8 cellular contexts compared by ENCODE assay signal in genomic region chr13:29847501-29847983, GRCh38. TPM values are rescaled to one million over a fixed set of nuclear protein-coding genes. Genes with fewer than 3 reads are reported as not detected.
DNase-seq lines count a peak whose midpoint lies in the region; TF ChIP-seq lines count a peak whose summit lies in the region.

No MANE protein-coding gene starts in this region.

- H3K4me1 Mint-ChIP-seq in nephron progenitor cell, result peaks cover 50% of the 10 kb centered on the region

- no peaks in the 10 kb centered on the region for H3K9me2 ChIP-seq in SK-N-SH

- peak overlapping the region; percentile 46 for H3K27ac Mint-ChIP-seq in nephron progenitor cell

- DNase-seq in ACHN (peak; percentile 43), GM12865 (ENCODE audit: low read depth) (no peak), SK-N-SH (peak; percentile 42), epithelial cell of esophagus (ENCODE audit: low read depth) (peak; percentile 54), nephron progenitor cell (peak; percentile 14), NCI-H146 treated with DMSO at 0.1 percent for 48 hours (lab: John Stamatoyannopoulos, UW; ENCODE audit: unreplicated experiment) (no peak), NCI-H128 (lab: John Stamatoyannopoulos, UW; ENCODE audit: unreplicated experiment) (no peak)
- DNase-seq in stimulated activated CD4-positive, alpha-beta T cell treated with anti-CD3 and anti-CD28 coated beads, Interleukin-15, amount 100 ng/mL, for 24 hours, result no peak

- TF ChIP-seq EP300 in SK-N-SH (IDR thresholded peaks at IDR 0.05; ENCODE audit: borderline replicate concordance in 1 of 2, low read depth in 1 of 2, low read length in 1 of 2), result no peak

- in situ Hi-C loops in ACHN (cut with HindIII; ENCODE audit: low pct_ligation_motif_present, low pct_unique_long_range_greater_than_20kb, low sequenced_read_pairs), result no loop called here

- H3K9ac ChIP-seq in SK-N-SH, result peak overlapping the region; percentile 55

- H2AFZ ChIP-seq in SK-N-SH (ENCODE audit: low read depth), result peak overlapping the region; percentile 78

- POLR2A ChIA-PET in SK-N-SH (lab: Yijun Ruan, JAX), result no interaction called here

- no peaks in the 10 kb centered on the region for H3K36me3 ChIP-seq in SK-N-SH (replicated peaks in 1 of 2; ENCODE audit: control insufficient read depth in 1 of 2, insufficient read depth in 2 of 2, low read length in 1 of 2)

- H3K4me1 ChIP-seq in SK-N-SH (ENCODE audit: control insufficient read depth in 1 of 2, insufficient read depth in 2 of 2, low read depth in 1 of 2, low read length in 1 of 2), result peaks cover 11 to 28% of the 10 kb centered on the region in 2 experiments; a peak in 3 of 4 replicates

- H3F3A ChIP-seq in SK-N-SH (replicated peaks; ENCODE audit: insufficient read depth), result peaks cover 15% of the 10 kb centered on the region

- peak overlapping the region; percentile 75 for H3K4me2 ChIP-seq in SK-N-SH

- peak; percentile 9 for TF ChIP-seq RAD21 in SK-N-SH (IDR thresholded peaks at IDR 0.05; ENCODE audit: low read length)

- WGBS in SK-N-SH (ENCODE audit: low lambda C conversion rate), result 4% methylated on average over 13 of the region's 13 CpGs

- H3K27me3 ChIP-seq in SK-N-SH (ENCODE audit: insufficient read depth), result no peaks in the 10 kb centered on the region

- peaks cover 69% of the 10 kb centered on the region for H3K79me2 ChIP-seq in SK-N-SH (ENCODE audit: insufficient read depth)

- H3K9me3 ChIP-seq in SK-N-SH, result no peaks in the 10 kb centered on the region

- CTCF ChIA-PET in SK-N-SH (lab: Yijun Ruan, JAX), result interaction anchor here (0.6 to 14.5 kb wide), 8 partner anchors 11 to 339 kb away, joined by 3 to 193 read pairs (median 3); no protein-coding TSS in a partner anchor

- H4K20me1 ChIP-seq in SK-N-SH (ENCODE audit: insufficient read depth), result peaks cover 6% of the 10 kb centered on the region; the same call in 1 of the 2 replicates

- no peak for TF ChIP-seq CTCF in GM12865 (IDR thresholded peaks at IDR 0.05; ENCODE audit: insufficient read depth, low read depth, low read length, missing control alignments)
- TF ChIP-seq CTCF in SK-N-SH (IDR thresholded peaks at IDR 0.05), result no peak
- TF ChIP-seq CTCF in epithelial cell of esophagus (IDR thresholded peaks at IDR 0.05; ENCODE audit: insufficient read depth, low read depth, low read length, missing control alignments), result no peak
- no peak for TF ChIP-seq CTCF in nephron progenitor cell (IDR thresholded peaks at IDR 0.05)

- H3K27ac ChIP-seq in SK-N-SH (ENCODE audit: low read depth in 2 of 2, low read length in 1 of 2), result peak overlapping the region; percentile 72 to 88

- H3K9me3 Mint-ChIP-seq in nephron progenitor cell, result no peaks in the 10 kb centered on the region

- peaks cover 4% of the 10 kb centered on the region for H3K27me3 Mint-ChIP-seq in nephron progenitor cell (ENCODE audit: low read depth, poor library complexity)

- H3K4me3 Mint-ChIP-seq in nephron progenitor cell, result peak overlapping the region; percentile 97

- no peaks in the 10 kb centered on the region for H3K36me3 Mint-ChIP-seq in nephron progenitor cell (ENCODE audit: low read depth)

- H3K4me3 ChIP-seq in GM12865 (ENCODE audit: low read depth, low read length), result peak overlapping the region; percentile 40
- H3K4me3 ChIP-seq in SK-N-SH (ENCODE audit: low read depth in 2 of 2, low read length in 1 of 2), result peak overlapping the region; percentile 57 to 97
- H3K4me3 ChIP-seq in epithelial cell of esophagus (ENCODE audit: low read length), result peak overlapping the region; percentile 58

TF ChIP-seq in SK-N-SH, 30 proteins besides CTCF, POLR2A, EP300 and RAD21:
- TF ChIP-seq SIN3A (IDR thresholded peaks at IDR 0.05; ENCODE audit: borderline replicate concordance, low read depth, low read length), result no peak
- peak; percentile 6; the same call in 1 of the 2 replicates for TF ChIP-seq GATA2 (CRISPR knock-in tag; IDR thresholded peaks at IDR 0.05)
- no peak for TF ChIP-seq ELF1 (IDR thresholded peaks at IDR 0.05)
- TF ChIP-seq YY1 (IDR thresholded peaks at IDR 0.05; ENCODE audit: low read depth), result peak; percentile 52; the same call in 1 of the 2 replicates

RNA-seq across cellular contexts. Expression of gene UBL3, which starts 2.9 kb away (rescaled TPM):
- polyA plus RNA-seq in SK-N-SH (2012; rRNA removed), result 5.8 and 7.4 TPM in 2 replicates
- 8.9 and 10.1 TPM in 2 replicates for polyA plus RNA-seq in SK-N-SH (2012; cell fraction: cytosol; rRNA removed)
- 2.9 and 4.5 TPM in 2 replicates for polyA plus RNA-seq in SK-N-SH (2012; cell fraction: nucleus; rRNA removed)

Comparison
In these comparisons a context has a peak if more than half of its experiments do, and no peak if none do; other contexts are left out.
1. DNase-seq: peak in ACHN (single experiment), SK-N-SH (single experiment), epithelial cell of esophagus (single experiment) and nephron progenitor cell (single experiment); none in GM12865 (single experiment), stimulated activated CD4-positive, alpha-beta T cell treated with anti-CD3 and anti-CD28 coated beads, Interleukin-15, amount 100 ng/mL, for 24 hours (single experiment), NCI-H146 treated with DMSO at 0.1 percent for 48 hours (single experiment) and NCI-H128 (single experiment).
2. Peak in every context shown above with its lines, with median percentiles within 50 percentile points of each other: H3K4me3 ChIP-seq.